Comparison of ENCODE assay signal across 20 cellular contexts in genomic region chr3:85159376-85159775, GRCh38.
A peak's percentile ranks its signal among the peaks of the same experiment; 100 is the strongest.
DNase-seq lines count a peak whose midpoint lies in the region; ATAC-seq and TF ChIP-seq lines count a peak whose summit lies in the region.
"Had no signal": no experiment of that assay in that cellular context is flagged by ENCODE, and none has a peak within 500 bp of the region (broad histone marks: within the 10 kb centered on the region; RNA-seq: fewer than 3 reads in every experiment).

No MANE protein-coding gene starts in this region.

- H3K79me2 ChIP-seq in PC-3 (ENCODE audit: low read length), result no peaks in the 10 kb centered on the region

- peaks cover 34% of the 10 kb centered on the region for H3K4me1 ChIP-seq in PC-3 (ENCODE audit: insufficient read depth, low read length)

- no peak overlapping the region for H3K4me3 Mint-ChIP-seq in activated CD4-positive, alpha-beta memory T cell treated with anti-CD3 and anti-CD28 coated beads for 36 hours

- no peaks in the 10 kb centered on the region for H3K9me2 ChIP-seq in PC-3 (replicated peaks; ENCODE audit: low read length)

- no peaks in the 10 kb centered on the region for H3K36me3 Mint-ChIP-seq in activated CD4-positive, alpha-beta memory T cell treated with anti-CD3 and anti-CD28 coated beads for 36 hours

- intact Hi-C loops in PC-3 (cut with micrococcal nuclease) (no loop called here), left colon (cut with DNase I, micrococcal nuclease) (no loop called here)
- intact Hi-C loops in activated CD4-positive, alpha-beta memory T cell treated with anti-CD3 and anti-CD28 coated beads for 36 hours (cut with micrococcal nuclease), result no loop called here

- H3K4me1 Mint-ChIP-seq in activated CD4-positive, alpha-beta memory T cell treated with anti-CD3 and anti-CD28 coated beads for 36 hours (ENCODE audit: low read depth), result no peaks in the 10 kb centered on the region

- peak overlapping the region; percentile 14; the same call in 1 of the 2 replicates for H3K4me3 ChIP-seq in PC-3 (ENCODE audit: low read length)
- no peak overlapping the region for H3K4me3 ChIP-seq in choroid plexus epithelial cell (ENCODE audit: low read depth, low read length)
- H3K4me3 ChIP-seq: MG63 had no signal

- in situ Hi-C loops in Caki2 (cut with HindIII; ENCODE audit: low pct_unique_long_range_greater_than_20kb, low sequenced_read_pairs), result no loop called here

- H3K9me3 Mint-ChIP-seq in activated CD4-positive, alpha-beta memory T cell treated with anti-CD3 and anti-CD28 coated beads for 36 hours, result peaks cover 12% of the 10 kb centered on the region

- no peaks in the 10 kb centered on the region for H3K27me3 Mint-ChIP-seq in activated CD4-positive, alpha-beta memory T cell treated with anti-CD3 and anti-CD28 coated beads for 36 hours

- H4K20me1 ChIP-seq in PC-3 (ENCODE audit: low read length), result no peaks in the 10 kb centered on the region

- H3K27me3 ChIP-seq in PC-3 (ENCODE audit: low read length), result no peaks in the 10 kb centered on the region
- H3K27me3 ChIP-seq: BE2C, MG63 had no signal

- no peak for TF ChIP-seq CTCF in PC-3 (conservative IDR thresholded peaks at IDR 0.05; ENCODE audit: low read depth, low read length)
- TF ChIP-seq CTCF in choroid plexus epithelial cell (conservative IDR thresholded peaks at IDR 0.05; ENCODE audit: low read depth, low read length), result no peak

- POLR2A ChIA-PET in PC-3 (lab: Charles Lee; ENCODE audit: unreplicated experiment), result interaction anchor here (0.6 kb wide), 1 partner anchor 1278 kb away, joined by 3 read pairs; no protein-coding TSS in a partner anchor
- POLR2A ChIA-PET in activated CD4-positive, alpha-beta memory T cell treated with anti-CD3 and anti-CD28 coated beads for 36 hours (lab: Charles Lee), result no interaction called here

- CTCF ChIA-PET in PC-3 (lab: Charles Lee), result no interaction called here
- CTCF ChIA-PET in activated CD4-positive, alpha-beta memory T cell treated with anti-CD3 and anti-CD28 coated beads for 36 hours (lab: Charles Lee), result no interaction called here

- H3K4me2 ChIP-seq in PC-3 (ENCODE audit: low read length), result peak overlapping the region; percentile 63

- no peaks in the 10 kb centered on the region for H3K9me3 ChIP-seq in PC-3 (ENCODE audit: low read length)
- H3K9me3 ChIP-seq: BE2C, MG63 had no signal

- H3F3A ChIP-seq in PC-3 (ENCODE audit: low read length, unreplicated experiment), result peaks cover 6% of the 10 kb centered on the region

- H3K36me3 ChIP-seq in PC-3 (ENCODE audit: low read depth, low read length), result no peaks in the 10 kb centered on the region
- H3K36me3 ChIP-seq: BE2C, MG63 had no signal

- H3K27ac Mint-ChIP-seq in activated CD4-positive, alpha-beta memory T cell treated with anti-CD3 and anti-CD28 coated beads for 36 hours, result no peak overlapping the region

- peak; percentile 51 for ATAC-seq in PC-3
- ATAC-seq in left colon, result peak; percentile 97
- no peak for ATAC-seq in HG03045 (IDR thresholded peaks at IDR 0.05; ENCODE audit: unreplicated experiment)

- peak overlapping the region; percentile 42; the same call in 1 of the 2 replicates for H3K9ac ChIP-seq in PC-3 (ENCODE audit: low read length)

- DNase-seq in Caki2 (ENCODE audit: low read depth), result peak; percentile 66
- peak; percentile 76 for DNase-seq in PC-3
- DNase-seq in choroid plexus epithelial cell (ENCODE audit: low read depth), result peak; percentile 49
- no peak for DNase-seq in left colon
- no peak for DNase-seq in activated CD4-positive, alpha-beta memory T cell treated with anti-CD3 and anti-CD28 coated beads for 36 hours
- DNase-seq in pons (ENCODE audit: low spot score), result no peak
- DNase-seq: BE2C; DMS79; Kasumi-1; MG63; NCI-H1048; NCI-H1417 treated with DMSO at 0.1 percent for 48 hours; NCI-H187; NCI-H2107; NCI-H2227 treated with DMSO at 0.1 percent for 48 hours; NCI-H524; NCI-H774; NK-92 treated with Interleukin-12 subunit alpha and Interleukin-12 subunit beta, amount 100 ng/mL, for 24 hours; Right ventricle myocardium superior had no signal

- BruUV-seq in PC-3 (replicated peaks; lab: Mats Ljungman, UMichigan), result no TSS peak

- no peak overlapping the region for H2AFZ ChIP-seq in PC-3 (ENCODE audit: low read length)

- H3K27ac ChIP-seq in PC-3 (ENCODE audit: low read length), result peak overlapping the region; percentile 91

Comparison
In these comparisons a context has a peak if more than half of its experiments do, and no peak if none do; other contexts are left out.
1. DNase-seq: peak in Caki2 (single experiment), PC-3 (single experiment) and choroid plexus epithelial cell (single experiment); none in left colon (0 of 2), activated CD4-positive, alpha-beta memory T cell treated with anti-CD3 and anti-CD28 coated beads for 36 hours (single experiment) and pons (single experiment).